26 cellular contexts compared by ENCODE assay signal in genomic region chr4:26893491-26893890, GRCh38. TPM values are rescaled to one million over a fixed set of nuclear protein-coding genes. Genes with fewer than 3 reads are reported as not detected.
DNase-seq lines count a peak whose midpoint lies in the region; ATAC-seq and TF ChIP-seq lines count a peak whose summit lies in the region.
"Had no signal": no experiment of that assay in that cellular context is flagged by ENCODE, and none has a peak within 500 bp of the region (broad histone marks: within the 10 kb centered on the region; RNA-seq: fewer than 3 reads in every experiment).

No MANE protein-coding gene starts in this region.

- no peak for TF ChIP-seq CTCF in AG09319 (IDR thresholded peaks at IDR 0.05; ENCODE audit: low read depth, low read length)

- POLR2A ChIA-PET in CD4-positive, alpha-beta memory T cell (lab: Charles Lee; ENCODE audit: partially characterized antibody): interaction anchor here (3.2 kb wide), 1 partner anchor 32 kb away, joined by 15 read pairs; the partner anchor contains the start of gene STIM2

- CTCF ChIA-PET in CD4-positive, alpha-beta memory T cell (lab: Charles Lee; ENCODE audit: partially characterized antibody): interaction anchor here (0.9 kb wide), 1 partner anchor 32 kb away, joined by 3 read pairs; no protein-coding TSS in a partner anchor

- intact Hi-C loops in CD4-positive, alpha-beta memory T cell (cut with micrococcal nuclease): no loop called here
- intact Hi-C loops in Right ventricle myocardium superior (cut with DNase I): no loop called here

- no peak for ATAC-seq in Right ventricle myocardium superior (ENCODE audit: poor library complexity)
- no peak for ATAC-seq in HG02870 (IDR thresholded peaks at IDR 0.05; ENCODE audit: unreplicated experiment)
- ATAC-seq: K562, left ventricle myocardium superior, upper lobe of right lung had no signal

- H3K4me3 ChIP-seq in CD4-positive, alpha-beta memory T cell (ENCODE audit: low read length in 2 of 2): no peak overlapping the region
- H3K4me3 ChIP-seq: K562, MG63, upper lobe of right lung had no signal

- H3K27ac ChIP-seq in CD4-positive, alpha-beta memory T cell (ENCODE audit: low read depth, low read length): no peak overlapping the region
- H3K27ac ChIP-seq: upper lobe of right lung, VCaP had no signal

- no peaks in the 10 kb centered on the region for H3K27me3 ChIP-seq in CD4-positive, alpha-beta memory T cell (ENCODE audit: insufficient read depth, low read length)
- H3K27me3 ChIP-seq: MG63, upper lobe of right lung had no signal

- H3K4me1 ChIP-seq in CD4-positive, alpha-beta memory T cell (ENCODE audit: insufficient read depth, low read length): peaks cover 46% of the 10 kb centered on the region
- H3K4me1 ChIP-seq: upper lobe of right lung had no signal

- no peaks in the 10 kb centered on the region for H3K36me3 ChIP-seq in CD4-positive, alpha-beta memory T cell (ENCODE audit: insufficient read depth, low read length)
- H3K36me3 ChIP-seq: MG63, upper lobe of right lung had no signal

- H3K36me3 Mint-ChIP-seq in CD4-positive, alpha-beta memory T cell: peaks cover 4 to 17% of the 10 kb centered on the region in 2 donors
- H3K36me3 Mint-ChIP-seq in activated naive CD8-positive, alpha-beta T cell: peaks cover 12% of the 10 kb centered on the region
- H3K36me3 Mint-ChIP-seq in immature natural killer cell: peaks cover 0 to 3% (median 0%) of the 10 kb centered on the region in 3 donors

- peaks cover 57 to 80% (median 69%) of the 10 kb centered on the region in 4 donors for H3K4me1 Mint-ChIP-seq in CD4-positive, alpha-beta memory T cell
- peaks cover 66% of the 10 kb centered on the region for H3K4me1 Mint-ChIP-seq in activated naive CD8-positive, alpha-beta T cell (ENCODE audit: low read depth)
- peaks cover 76 to 91% of the 10 kb centered on the region in 2 donors for H3K4me1 Mint-ChIP-seq in immature natural killer cell
- H3K4me1 Mint-ChIP-seq: nephron had no signal

- DNase-seq in AG09319 (ENCODE audit: extremely low read depth, low read depth) (peak; percentile 8), immature natural killer cell (no peak), Right ventricle myocardium superior (no peak), OCI-M1 (lab: John Stamatoyannopoulos, UW) (no peak)
- DNase-seq in CD4-positive, alpha-beta memory T cell: no peak
- DNase-seq in stimulated activated CD4-positive, alpha-beta T cell treated with anti-CD3 and anti-CD28 coated beads, Interleukin-15, amount 100 ng/mL, for 24 hours: no peak
- DNase-seq: activated CD4-positive, alpha-beta T cell treated with anti-CD3 and anti-CD28 coated beads for 48 hours; activated naive CD8-positive, alpha-beta T cell treated with anti-CD3 and anti-CD28 coated beads, Interleukin-2, amount 10 ng/mL, durations not matched to agents 7 days and 5 days; C1 segment of cervical spinal cord; central memory CD4-positive, alpha-beta T cell; dermis blood vessel endothelial cell; glutamatergic neuron; left ventricle myocardium superior; MG63; NCI-H1417; NCI-H2081; NCI-H510A; SK-N-SH; small intestine; stimulated activated CD4-positive, alpha-beta T cell treated with anti-CD3 and anti-CD28 coated beads, Interleukin-1b, Interleukin-23, amount 100 ng/mL, for 48 hours; upper lobe of right lung had no signal

- H3K27ac Mint-ChIP-seq in CD4-positive, alpha-beta memory T cell: peak overlapping the region in 4 of 7 donors; percentile 0 to 91 (median 50)
- H3K27ac Mint-ChIP-seq in activated naive CD8-positive, alpha-beta T cell: peak overlapping the region; percentile 18
- H3K27ac Mint-ChIP-seq in immature natural killer cell: peak overlapping the region; percentile 51 to 92 (median 76)
- H3K27ac Mint-ChIP-seq: activated naive CD8-positive, alpha-beta T cell treated with anti-CD3 and anti-CD28 coated beads, Interleukin-2, amount 10 ng/mL, durations not matched to agents 7 days and 5 days; nephron had no signal

- H3K27me3 Mint-ChIP-seq in CD4-positive, alpha-beta memory T cell: no peaks in the 10 kb centered on the region
- H3K27me3 Mint-ChIP-seq in activated naive CD8-positive, alpha-beta T cell: no peaks in the 10 kb centered on the region
- H3K27me3 Mint-ChIP-seq in immature natural killer cell (ENCODE audit: low read depth in 3 of 3): no peaks in the 10 kb centered on the region
- H3K27me3 Mint-ChIP-seq: activated naive CD8-positive, alpha-beta T cell treated with anti-CD3 and anti-CD28 coated beads, Interleukin-2, amount 10 ng/mL, durations not matched to agents 7 days and 5 days had no signal

- H3K9me3 Mint-ChIP-seq in CD4-positive, alpha-beta memory T cell: peaks cover 0 to 4% (median 0%) of the 10 kb centered on the region in 8 donors
- H3K9me3 Mint-ChIP-seq in activated naive CD8-positive, alpha-beta T cell (ENCODE audit: low read depth): no peaks in the 10 kb centered on the region
- no peaks in the 10 kb centered on the region for H3K9me3 Mint-ChIP-seq in immature natural killer cell

- H3K4me3 Mint-ChIP-seq in CD4-positive, alpha-beta memory T cell: peak overlapping the region in 1 of 8 donors; percentile 5
- H3K4me3 Mint-ChIP-seq in activated naive CD8-positive, alpha-beta T cell: no peak overlapping the region
- H3K4me3 Mint-ChIP-seq in immature natural killer cell: no peak overlapping the region
- H3K4me3 Mint-ChIP-seq: activated naive CD8-positive, alpha-beta T cell treated with anti-CD3 and anti-CD28 coated beads, Interleukin-2, amount 10 ng/mL, durations not matched to agents 7 days and 5 days; nephron had no signal

- H3K9me3 ChIP-seq in CD4-positive, alpha-beta memory T cell (ENCODE audit: control insufficient read depth in 1 of 2, low read length in 2 of 2): no peaks in the 10 kb centered on the region
- H3K9me3 ChIP-seq: MG63, SK-N-SH, upper lobe of right lung had no signal

RNA-seq across cellular contexts. Expression of gene STIM2, which starts 32.9 kb away (rescaled TPM):
- total RNA-seq in CD4-positive, alpha-beta memory T cell: 10 to 100 TPM; 84.6 to 91.7 TPM
- 10 to 100 TPM; 23.8 to 40.7 TPM for polyA plus RNA-seq in CD4-positive, alpha-beta memory T cell
- polyA plus RNA-seq in immature natural killer cell: 10 to 100 TPM; 19.1 to 38.1 (median 24.6) TPM
- 9.7 TPM for total RNA-seq in Right ventricle myocardium superior

Comparison
In these comparisons a context has a peak if more than half of its experiments do, and no peak if none do; other contexts are left out.
1. H3K27ac Mint-ChIP-seq: peak in every context shown above with its lines; median percentile 76 in immature natural killer cell; 50 in CD4-positive, alpha-beta memory T cell; 18 in activated naive CD8-positive, alpha-beta T cell.